In genomic region chr10:45726703-45727420, GRCh38 we compare ENCODE assay signal across 8 cellular contexts. TPM values are rescaled to one million over a fixed set of nuclear protein-coding genes. Genes with fewer than 3 reads are reported as not detected.
DNase-seq lines count a peak whose midpoint lies in the region; ATAC-seq and TF ChIP-seq lines count a peak whose summit lies in the region.
"Not testable (repeated sequence)": the region's sequence is repeated elsewhere in the genome, so short reads cannot be mapped to it uniquely, and the experiment has no call there.

A gene with protein sequence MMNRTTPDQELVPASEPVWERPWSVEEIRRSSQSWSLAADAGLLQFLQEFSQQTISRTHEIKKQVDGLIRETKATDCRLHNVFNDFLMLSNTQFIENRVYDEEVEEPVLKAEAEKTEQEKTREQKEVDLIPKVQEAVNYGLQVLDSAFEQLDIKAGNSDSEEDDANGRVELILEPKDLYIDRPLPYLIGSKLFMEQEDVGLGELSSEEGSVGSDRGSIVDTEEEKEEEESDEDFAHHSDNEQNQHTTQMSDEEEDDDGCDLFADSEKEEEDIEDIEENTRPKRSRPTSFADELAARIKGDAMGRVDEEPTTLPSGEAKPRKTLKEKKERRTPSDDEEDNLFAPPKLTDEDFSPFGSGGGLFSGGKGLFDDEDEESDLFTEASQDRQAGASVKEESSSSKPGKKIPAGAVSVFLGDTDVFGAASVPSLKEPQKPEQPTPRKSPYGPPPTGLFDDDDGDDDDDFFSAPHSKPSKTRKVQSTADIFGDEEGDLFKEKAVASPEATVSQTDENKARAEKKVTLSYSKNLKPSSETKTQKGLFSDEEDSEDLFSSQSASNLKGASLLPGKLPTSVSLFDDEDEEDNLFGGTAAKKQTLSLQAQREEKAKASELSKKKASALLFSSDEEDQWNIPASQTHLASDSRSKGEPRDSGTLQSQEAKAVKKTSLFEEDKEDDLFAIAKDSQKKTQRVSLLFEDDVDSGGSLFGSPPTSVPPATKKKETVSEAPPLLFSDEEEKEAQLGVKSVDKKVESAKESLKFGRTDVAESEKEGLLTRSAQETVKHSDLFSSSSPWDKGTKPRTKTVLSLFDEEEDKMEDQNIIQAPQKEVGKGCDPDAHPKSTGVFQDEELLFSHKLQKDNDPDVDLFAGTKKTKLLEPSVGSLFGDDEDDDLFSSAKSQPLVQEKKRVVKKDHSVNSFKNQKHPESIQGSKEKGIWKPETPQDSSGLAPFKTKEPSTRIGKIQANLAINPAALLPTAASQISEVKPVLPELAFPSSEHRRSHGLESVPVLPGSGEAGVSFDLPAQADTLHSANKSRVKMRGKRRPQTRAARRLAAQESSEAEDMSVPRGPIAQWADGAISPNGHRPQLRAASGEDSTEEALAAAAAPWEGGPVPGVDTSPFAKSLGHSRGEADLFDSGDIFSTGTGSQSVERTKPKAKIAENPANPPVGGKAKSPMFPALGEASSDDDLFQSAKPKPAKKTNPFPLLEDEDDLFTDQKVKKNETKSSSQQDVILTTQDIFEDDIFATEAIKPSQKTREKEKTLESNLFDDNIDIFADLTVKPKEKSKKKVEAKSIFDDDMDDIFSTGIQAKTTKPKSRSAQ (N-terminal part only) (plus strand): TSS chr10:45727266. CDS start chr10:45727318, 52 bp downstream.

- not testable (repeated sequence) for H3K27me3 Mint-ChIP-seq in T-helper 17 cell

- H3K4me1 ChIP-seq in parathyroid adenoma, thyroid gland: not testable (repeated sequence)

- ATAC-seq in HG02840 (IDR thresholded peaks at IDR 0.05; ENCODE audit: low FRiP score, unreplicated experiment) (peak; percentile 90), T-helper 17 cell (peak; percentile 93)

- peak within 1 kb of the TSS; percentile 86 for H3K27ac Mint-ChIP-seq in T-helper 17 cell

- not testable (repeated sequence) for H3K27me3 ChIP-seq in parathyroid adenoma (ENCODE audit: control insufficient read depth, insufficient read depth, low read length); thyroid gland

- not testable (repeated sequence) for H3K9me3 ChIP-seq in T-helper 17 cell (ENCODE audit: control insufficient read depth, low read length, poor library complexity, severe bottlenecking); parathyroid adenoma (ENCODE audit: control insufficient read depth, low read length); thyroid gland

- H3K36me3 ChIP-seq in parathyroid adenoma (ENCODE audit: control insufficient read depth, insufficient read depth, low read length); thyroid gland: not testable (repeated sequence)

- peak within 1 kb of the TSS; percentile 63 for H3K4me2 ChIP-seq in parathyroid adenoma (ENCODE audit: low read length)

- TF ChIP-seq POLR2A in thyroid gland (IDR thresholded peaks at IDR 0.05), result peak in 1 of 2 donors; percentile 58

- not testable (repeated sequence) for H3K4me1 Mint-ChIP-seq in T-helper 17 cell

- DNase-seq in GM13977 (ENCODE audit: low spot score), result peak; percentile 65
- peak; percentile 88 for DNase-seq in NCI-H146 (lab: John Stamatoyannopoulos, UW)
- DNase-seq in T-helper 17 cell, result peak; percentile 79 to 95 (median 95)
- peak; percentile 57 for DNase-seq in amniotic epithelial cell (ENCODE audit: low read depth)
- peak; percentile 95 for DNase-seq in cardiac septum (ENCODE audit: low spot score)
- peak; percentile 89 to 96 for DNase-seq in thyroid gland

- in situ Hi-C loops in GM13977 (cut with MboI; ENCODE audit: low pct_unique_long_range_greater_than_20kb, low sequenced_read_pairs, unreplicated experiment), result not testable (repeated sequence)

- intact Hi-C loops in cardiac septum (cut with DNase I); thyroid gland (cut with DNase I): not testable (repeated sequence)

- peak within 1 kb of the TSS; percentile 87 for H3K9ac ChIP-seq in parathyroid adenoma

- H3K27ac ChIP-seq in parathyroid adenoma (peak within 1 kb of the TSS; percentile 61), thyroid gland (peak within 1 kb of the TSS; percentile 69 to 78 (median 69))

- WGBS in thyroid gland, 2 donors, result 1% methylated on average over 10 to 38 of the region's 49 CpGs

- H2AFZ ChIP-seq in parathyroid adenoma, result peak within 1 kb of the TSS; percentile 97

- peak within 1 kb of the TSS; percentile 87 for H3K4me3 Mint-ChIP-seq in T-helper 17 cell

- not testable (repeated sequence) for H3K79me2 ChIP-seq in parathyroid adenoma

- H3K4me3 ChIP-seq in parathyroid adenoma (ENCODE audit: low read depth, low read length) (peak within 1 kb of the TSS; percentile 67), thyroid gland (replicated peaks in 1 of 3) (peak within 1 kb of the TSS; percentile 48 to 94 (median 66))

- H3K36me3 Mint-ChIP-seq in T-helper 17 cell (ENCODE audit: low read depth), result not testable (repeated sequence)

- not testable (repeated sequence) for TF ChIP-seq CTCF in GM13977 (IDR thresholded peaks at IDR 0.05; ENCODE audit: extremely low read depth, insufficient read depth, missing control alignments); parathyroid adenoma (IDR thresholded peaks at IDR 0.05)
- TF ChIP-seq CTCF in thyroid gland (IDR thresholded peaks at IDR 0.05), result peak in 1 of 6 experiments; percentile 18

RNA-seq across cellular contexts. Expression of the gene that starts here (rescaled TPM):
- total RNA-seq in T-helper 17 cell (10 to 100 TPM; 56.8 to 64.8 TPM), cardiac septum (25.9 TPM), thyroid gland (10 to 100 TPM; 32.2 to 49.7 (median 39.9) TPM)

Comparison
In these comparisons a context has a peak if more than half of its experiments do, and no peak if none do; other contexts are left out.
1. Peak in every context shown above with its lines: DNase-seq, ATAC-seq, H3K4me3 ChIP-seq and H3K27ac ChIP-seq.